In the genomic region with DNA sequence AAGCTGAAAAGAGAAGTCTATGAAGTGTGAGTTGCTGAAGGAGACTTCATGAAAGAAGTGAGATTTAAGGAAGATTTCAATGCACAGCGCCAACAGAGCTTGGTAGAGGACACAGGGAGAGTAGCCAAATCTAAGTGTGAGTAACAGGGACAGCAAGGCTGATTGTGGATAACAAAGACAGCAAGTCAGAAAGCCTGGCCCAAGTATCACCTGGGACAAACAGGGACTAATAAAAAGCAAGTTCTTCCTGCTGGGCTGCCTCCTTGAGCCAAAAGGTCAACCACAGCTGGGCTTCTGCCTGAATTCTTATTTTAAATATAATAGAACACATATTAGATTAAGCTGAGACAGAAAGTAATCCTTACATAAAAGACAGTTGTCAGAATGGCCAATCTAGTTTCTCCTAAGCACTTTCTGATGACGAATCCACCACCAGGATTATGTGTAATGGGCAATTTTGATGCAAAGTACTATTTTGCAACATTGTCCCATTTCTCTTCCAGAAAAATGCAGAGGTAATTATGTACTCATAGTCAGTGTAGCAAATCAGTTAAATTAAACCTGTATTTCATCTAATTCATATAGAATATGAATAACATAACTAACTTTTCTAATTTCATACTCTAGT, we compare ENCODE assay signal across 11 cellular contexts.
DNase-seq lines count a peak whose midpoint lies in the region; ATAC-seq, FAIRE-seq and TF ChIP-seq lines count a peak whose summit lies in the region.
"Had no signal": no experiment of that assay in that cellular context is flagged by ENCODE, and none has a peak within 500 bp of the region (broad histone marks: within the 10 kb centered on the region; RNA-seq: fewer than 3 reads in every experiment).

No MANE protein-coding gene starts in this region.

- no peak for TF ChIP-seq EP300 in HepG2 (IDR thresholded peaks at IDR 0.05; ENCODE audit: low read depth in 2 of 2, low read length in 2 of 2)
- no peak for TF ChIP-seq EP300 in HepG2 (CRISPR knock-in tag; IDR thresholded peaks at IDR 0.05; ENCODE audit: borderline replicate concordance)

- WGBS in HepG2 (ENCODE audit: low lambda C conversion rate), result 86% methylated on average over 2 of the region's 2 CpGs

- in situ Hi-C loops in HepG2 (cut with HindIII; ENCODE audit: extremely low pct_ligation_motif_present, low pct_unique_long_range_greater_than_20kb), result loop anchor here (5.0 kb wide), 1 partner anchor 226 kb away; no protein-coding TSS in a partner anchor

- DNase-seq in CD14-positive monocyte (ENCODE audit: low spot score) (no peak), HepG2 (ENCODE audit: low spot score) (no peak), islet precursor cell (no peak), T-helper 1 cell (no peak), NCI-H2227 (lab: John Stamatoyannopoulos, UW; ENCODE audit: unreplicated experiment) (no peak)
- DNase-seq: hypothalamus had no signal

- H3K27ac Mint-ChIP-seq in CD14-positive monocyte, result peak overlapping the region; percentile 93 to 99 (median 98)

- intact Hi-C loops in CD14-positive monocyte (cut with micrococcal nuclease), result loop anchor here (2.0 to 5.0 kb wide), 4 partner anchors 14 to 114 kb away; a partner anchor contains a TSS
- intact Hi-C loops in HepG2 (cut with micrococcal nuclease; ENCODE audit: unreplicated experiment), result loop anchor here (5.0 kb wide), 2 partner anchors 146 to 206 kb away; no protein-coding TSS in a partner anchor

- peaks cover 0 to 2% (median 0%) of the 10 kb centered on the region in 3 donors for H3K27me3 Mint-ChIP-seq in CD14-positive monocyte (ENCODE audit: low read depth in 3 of 3)

- no TSS peak for BruUV-seq in HepG2 (replicated peaks; lab: Mats Ljungman, UMichigan)

- CTCF ChIA-PET in HepG2 (lab: Yijun Ruan, JAX; ENCODE audit: low intra/inter-chr PET ratio, low total read pairs), result no interaction called here

- POLR2A ChIA-PET in HepG2 (lab: Yijun Ruan, JAX), result interaction anchor here (1.3 kb wide), 2 partner anchors 33 to 74 kb away, joined by 3 to 6 read pairs; a partner anchor contains a TSS

- H3K4me2 ChIP-seq in SU-DHL-6 (ENCODE audit: low read depth, low read length, poor library complexity, severe bottlenecking), result peak overlapping the region; percentile 65
- H3K4me2 ChIP-seq in HepG2 (ENCODE audit: low read depth, low read length), result peak overlapping the region; percentile 42

- H4K20me1 ChIP-seq in SU-DHL-6 (ENCODE audit: low read depth, low read length), result peaks cover 13% of the 10 kb centered on the region; the same call in 1 of the 2 replicates
- H4K20me1 ChIP-seq in HepG2 (ENCODE audit: insufficient read depth, low read length), result peaks cover 5% of the 10 kb centered on the region

- no peak for TF ChIP-seq POLR2A in HepG2 (IDR thresholded peaks at IDR 0.05; ENCODE audit: insufficient read depth in 1 of 2, low read depth in 2 of 2, low read length in 2 of 2)

- H3K4me1 Mint-ChIP-seq in CD14-positive monocyte, result peaks cover 88% of the 10 kb centered on the region

- H3K4me3 Mint-ChIP-seq in CD14-positive monocyte, result peak overlapping the region in 1 of 2 donors; percentile 27

- FAIRE-seq in HepG2 (lab: Jason Lieb, UNC), result no peak
- FAIRE-seq: colon had no signal

- H3K27me3 ChIP-seq in SU-DHL-6 (ENCODE audit: low read length) (no peaks in the 10 kb centered on the region), HepG2 (ENCODE audit: control insufficient read depth in 1 of 2, insufficient read depth in 2 of 2, low read length in 2 of 2) (no peaks in the 10 kb centered on the region)

- H3K4me1 ChIP-seq in HepG2 (ENCODE audit: insufficient read depth, low read length), result peaks cover 31% of the 10 kb centered on the region

- peaks cover 24% of the 10 kb centered on the region for H3F3A ChIP-seq in SU-DHL-6 (ENCODE audit: insufficient read depth)

- H3K27ac ChIP-seq in SU-DHL-6 (ENCODE audit: low read depth, low read length) (peak overlapping the region; percentile 89), HepG2 (ENCODE audit: extremely low read length, insufficient read depth, low read length) (peak overlapping the region; percentile 62)

- peaks cover 20% of the 10 kb centered on the region; the same call in 1 of the 2 replicates for H3K79me2 ChIP-seq in SU-DHL-6 (ENCODE audit: insufficient read depth, low read length)
- peaks cover 11% of the 10 kb centered on the region for H3K79me2 ChIP-seq in HepG2 (ENCODE audit: insufficient read depth, low read length)

- H3K9me3 ChIP-seq in SU-DHL-6 (ENCODE audit: insufficient read depth, low read length), result no peaks in the 10 kb centered on the region
- H3K9me3 ChIP-seq in HepG2 (ENCODE audit: low read length), result no peaks in the 10 kb centered on the region

- peak overlapping the region; percentile 34 for H3K9ac ChIP-seq in SU-DHL-6 (ENCODE audit: low read length)
- peak overlapping the region; percentile 36 for H3K9ac ChIP-seq in HepG2 (ENCODE audit: insufficient read depth, low read depth, low read length)

- no peaks in the 10 kb centered on the region for H3K9me2 ChIP-seq in SU-DHL-6 (replicated peaks; ENCODE audit: insufficient read depth, low read length)

- H2AFZ ChIP-seq in SU-DHL-6 (ENCODE audit: low read depth, low read length, severe bottlenecking) (no peak overlapping the region), HepG2 (ENCODE audit: low read length) (no peak overlapping the region)

- H3K4me3 ChIP-seq in SU-DHL-6 (ENCODE audit: insufficient read depth, low read length, poor library complexity, severe bottlenecking) (peak overlapping the region; percentile 23), HepG2 (replicated peaks in 1 of 3; ENCODE audit: insufficient read depth in 1 of 3, low read depth in 2 of 3, low read length in 3 of 3) (no peak overlapping the region; a peak in 1 of 6 replicates)

- peaks cover 6 to 16% of the 10 kb centered on the region in 2 donors for H3K36me3 Mint-ChIP-seq in CD14-positive monocyte

- H3K9me3 Mint-ChIP-seq in CD14-positive monocyte, result no peaks in the 10 kb centered on the region
- H3K9me3 Mint-ChIP-seq: activated T-helper 1 cell treated with anti-CD3 and anti-CD28 coated beads, Interleukin-12 subunit alpha, Interleukin-12 subunit beta, Interleukin-2, Interleukin-4 antibody, amounts not matched to agents 30 ng/mL and 10 ng/mL and 1 ng/mL, durations not matched to agents 14 hours and 24 hours and 36 hours had no signal

- TF ChIP-seq CTCF in CD14-positive monocyte (IDR thresholded peaks at IDR 0.05), result no peak
- TF ChIP-seq CTCF in SU-DHL-6 (IDR thresholded peaks at IDR 0.05; ENCODE audit: insufficient read depth, low read length, poor library complexity, severe bottlenecking), result no peak
- TF ChIP-seq CTCF in HepG2 (CRISPR knock-in tag; IDR thresholded peaks at IDR 0.05), result no peak

- ATAC-seq in HG02852 (IDR thresholded peaks at IDR 0.05; ENCODE audit: unreplicated experiment) (peak; percentile 1), HepG2 (peak; percentile 33), GM19324 (IDR thresholded peaks at IDR 0.05; ENCODE audit: low FRiP score, unreplicated experiment) (no peak)

- TF ChIP-seq RAD21 in HepG2 (CRISPR knock-in tag; IDR thresholded peaks at IDR 0.05), result no peak

- H3K36me3 ChIP-seq in SU-DHL-6 (ENCODE audit: low read length) (no peaks in the 10 kb centered on the region), HepG2 (replicated peaks in 1 of 2; ENCODE audit: control insufficient read depth in 1 of 2, insufficient read depth in 2 of 2, low read length in 2 of 2) (no peaks in the 10 kb centered on the region)

TF ChIP-seq in HepG2, 621 proteins besides CTCF, POLR2A, EP300 and RAD21:
- no peak for TF ChIP-seq ZNF589 (CRISPR knock-in tag; conservative IDR thresholded peaks at IDR 0.05)
- peak; percentile 83 for TF ChIP-seq ZNF7 (CRISPR knock-in tag; IDR thresholded peaks at IDR 0.05)
- TF ChIP-seq ATRX (CRISPR knock-in tag; IDR thresholded peaks at IDR 0.05; ENCODE audit: borderline replicate concordance), result no peak
- no peak for TF ChIP-seq KDM3A (CRISPR knock-in tag; IDR thresholded peaks at IDR 0.05; ENCODE audit: low read depth)
